8 cellular contexts compared by ENCODE assay signal in the genomic region with DNA sequence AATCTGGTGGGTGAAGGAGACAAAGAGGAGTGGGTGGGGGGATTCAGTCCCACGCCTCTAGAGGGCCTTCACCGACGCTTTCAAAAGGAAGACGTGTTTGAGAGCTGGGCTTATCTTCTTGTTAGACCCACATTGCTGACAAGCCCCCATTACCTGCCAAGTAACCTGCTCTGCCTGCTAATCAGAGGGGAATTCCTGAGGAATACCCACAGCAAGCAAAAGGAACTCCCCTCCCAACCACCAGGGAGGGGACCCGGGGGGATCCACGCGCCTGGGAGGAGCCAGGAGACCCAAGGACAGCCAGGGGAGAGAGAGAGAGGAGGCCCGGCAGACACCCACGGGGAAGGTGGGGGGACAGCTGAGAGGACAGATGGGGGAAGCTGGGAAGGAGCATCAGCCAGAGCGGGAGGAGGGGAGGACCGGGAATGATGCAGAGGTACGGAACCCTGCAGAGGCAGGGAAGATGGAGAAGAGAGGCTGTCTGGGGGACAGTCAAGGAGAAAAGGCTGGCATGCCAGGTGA. TPM values are rescaled to one million over a fixed set of nuclear protein-coding genes. Genes with fewer than 3 reads are reported as not detected.
DNase-seq lines count a peak whose midpoint lies in the region; ATAC-seq lines count a peak whose summit lies in the region.

No MANE protein-coding gene starts in this region.

- peak overlapping the region; percentile 76 for H3K27ac Mint-ChIP-seq in activated CD4-positive, alpha-beta T cell treated with anti-CD3 and anti-CD28 coated beads, Interleukin-2, amount 10 ng/mL, durations not matched to agents 7 days and 5 days
- peak overlapping the region; percentile 93 for H3K27ac Mint-ChIP-seq in stimulated activated naive CD8-positive, alpha-beta T cell treated with anti-CD3 and anti-CD28 coated beads, Interleukin-15, Interleukin-2, amounts not matched to agents 100 ng/mL and 50 ng/mL, for 24 hours

- ATAC-seq in HG03280 (IDR thresholded peaks at IDR 0.05; ENCODE audit: unreplicated experiment), result no peak
- no peak for ATAC-seq in HG03565 (IDR thresholded peaks at IDR 0.05; ENCODE audit: unreplicated experiment)

- H3K9me3 ChIP-seq in iPS-15b (ENCODE audit: control insufficient read depth, insufficient read depth, low read length), result no peaks in the 10 kb centered on the region

- H3K36me3 Mint-ChIP-seq in activated CD4-positive, alpha-beta T cell treated with anti-CD3 and anti-CD28 coated beads, Interleukin-2, amount 10 ng/mL, durations not matched to agents 7 days and 5 days (ENCODE audit: low read depth), result peaks cover 39% of the 10 kb centered on the region
- H3K36me3 Mint-ChIP-seq in stimulated activated naive CD8-positive, alpha-beta T cell treated with anti-CD3 and anti-CD28 coated beads, Interleukin-15, Interleukin-2, amounts not matched to agents 100 ng/mL and 50 ng/mL, for 24 hours (ENCODE audit: low read depth), result peaks cover 52% of the 10 kb centered on the region

- no peaks in the 10 kb centered on the region for H3K27me3 ChIP-seq in iPS-15b (ENCODE audit: control insufficient read depth, insufficient read depth, low read length)

- peak overlapping the region; percentile 84 for H3K4me3 Mint-ChIP-seq in activated CD4-positive, alpha-beta T cell treated with anti-CD3 and anti-CD28 coated beads, Interleukin-2, amount 10 ng/mL, durations not matched to agents 7 days and 5 days
- H3K4me3 Mint-ChIP-seq in stimulated activated naive CD8-positive, alpha-beta T cell treated with anti-CD3 and anti-CD28 coated beads, Interleukin-15, Interleukin-2, amounts not matched to agents 100 ng/mL and 50 ng/mL, for 24 hours, result peak overlapping the region; percentile 95

- peaks cover 15% of the 10 kb centered on the region for H3K4me1 ChIP-seq in iPS-15b (ENCODE audit: control insufficient read depth, insufficient read depth, low read length)

- H3K4me1 Mint-ChIP-seq in activated CD4-positive, alpha-beta T cell treated with anti-CD3 and anti-CD28 coated beads, Interleukin-2, amount 10 ng/mL, durations not matched to agents 7 days and 5 days, result peaks cover 64% of the 10 kb centered on the region
- H3K4me1 Mint-ChIP-seq in stimulated activated naive CD8-positive, alpha-beta T cell treated with anti-CD3 and anti-CD28 coated beads, Interleukin-15, Interleukin-2, amounts not matched to agents 100 ng/mL and 50 ng/mL, for 24 hours (ENCODE audit: low read depth), result peaks cover 59% of the 10 kb centered on the region

- POLR2A ChIA-PET in activated CD4-positive, alpha-beta T cell treated with anti-CD3 and anti-CD28 coated beads, Interleukin-2, amount 10 ng/mL, durations not matched to agents 7 days and 5 days (lab: Charles Lee), result no interaction called here

- no peaks in the 10 kb centered on the region for H3K9me3 Mint-ChIP-seq in activated CD4-positive, alpha-beta T cell treated with anti-CD3 and anti-CD28 coated beads, Interleukin-2, amount 10 ng/mL, durations not matched to agents 7 days and 5 days
- no peaks in the 10 kb centered on the region for H3K9me3 Mint-ChIP-seq in stimulated activated naive CD8-positive, alpha-beta T cell treated with anti-CD3 and anti-CD28 coated beads, Interleukin-15, Interleukin-2, amounts not matched to agents 100 ng/mL and 50 ng/mL, for 24 hours

- H3K4me3 ChIP-seq in iPS-15b (ENCODE audit: low read depth, low read length), result peak overlapping the region; percentile 82

- H3K36me3 ChIP-seq in iPS-15b (ENCODE audit: control insufficient read depth, insufficient read depth, low read length), result peaks cover 28% of the 10 kb centered on the region

- H3K27me3 Mint-ChIP-seq in activated CD4-positive, alpha-beta T cell treated with anti-CD3 and anti-CD28 coated beads, Interleukin-2, amount 10 ng/mL, durations not matched to agents 7 days and 5 days, result no peaks in the 10 kb centered on the region
- peaks cover 4% of the 10 kb centered on the region for H3K27me3 Mint-ChIP-seq in stimulated activated naive CD8-positive, alpha-beta T cell treated with anti-CD3 and anti-CD28 coated beads, Interleukin-15, Interleukin-2, amounts not matched to agents 100 ng/mL and 50 ng/mL, for 24 hours

- CTCF ChIA-PET in activated CD4-positive, alpha-beta T cell treated with anti-CD3 and anti-CD28 coated beads, Interleukin-2, amount 10 ng/mL, durations not matched to agents 7 days and 5 days (lab: Charles Lee), result interaction anchor here (1.4 to 2.2 kb wide), 3 partner anchors 21 to 196 kb away, joined by 3 to 5 read pairs (median 5); partner anchors contain the start of gene HSF5

- H3K9ac ChIP-seq in iPS-15b (ENCODE audit: low read depth, low read length), result peak overlapping the region; percentile 29

- DNase-seq in activated CD4-positive, alpha-beta T cell treated with anti-CD3 and anti-CD28 coated beads, Interleukin-2, amount 10 ng/mL, durations not matched to agents 7 days and 5 days, result no peak
- no peak for DNase-seq in activated CD4-positive, alpha-beta T cell treated with anti-CD3 and anti-CD28 coated beads for 4 hours
- peak; percentile 73 for DNase-seq in activated CD8-positive, alpha-beta memory T cell treated with anti-CD3 and anti-CD28 coated beads for 24 hours
- no peak for DNase-seq in NCI-H226

RNA-seq across cellular contexts. Expression of gene MTMR4, which starts 1.0 kb away (rescaled TPM):
- 10 to 100 TPM; 48.9 to 55.9 TPM for total RNA-seq in activated CD4-positive, alpha-beta T cell treated with anti-CD3 and anti-CD28 coated beads, Interleukin-2, amount 10 ng/mL, durations not matched to agents 7 days and 5 days

RNA-seq across cellular contexts. Expression of gene HSF5, which starts 25.2 kb away (rescaled TPM):
- under 1 TPM; 0.77 to 0.89 TPM for total RNA-seq in activated CD4-positive, alpha-beta T cell treated with anti-CD3 and anti-CD28 coated beads, Interleukin-2, amount 10 ng/mL, durations not matched to agents 7 days and 5 days
